Comparison of ENCODE assay signal across 8 cellular contexts in the genomic region with DNA sequence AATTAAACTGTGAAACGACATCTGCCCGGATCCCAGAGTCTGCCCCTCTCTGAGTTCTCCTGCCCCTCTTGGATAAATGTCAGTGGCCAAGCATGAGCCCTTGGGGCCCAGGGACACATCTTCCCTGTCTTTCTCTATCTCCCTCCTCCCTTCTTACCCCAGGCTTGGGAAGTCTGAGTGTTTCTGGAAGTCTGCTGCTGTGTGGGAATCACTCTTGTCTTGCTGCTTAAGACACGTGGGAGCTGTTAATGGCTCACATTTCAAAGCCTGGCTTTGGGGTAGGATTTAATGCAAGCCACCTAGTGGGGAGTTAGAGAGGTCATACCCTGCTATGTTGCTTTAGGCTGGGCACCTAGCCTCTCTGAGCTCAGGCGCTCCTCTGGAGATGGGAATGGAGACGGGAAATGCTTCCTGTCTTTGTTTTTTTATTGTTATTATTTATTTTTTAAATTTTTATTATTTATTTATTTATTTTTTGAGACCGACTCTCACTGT.
A peak's percentile ranks its signal among the peaks of the same experiment; 100 is the strongest.
DNase-seq lines count a peak whose midpoint lies in the region; ATAC-seq, FAIRE-seq and TF ChIP-seq lines count a peak whose summit lies in the region.

No MANE protein-coding gene starts in this region.

- no peak overlapping the region for H3K9ac ChIP-seq in astrocyte (ENCODE audit: low read length)

- H4K20me1 ChIP-seq in astrocyte (ENCODE audit: insufficient read depth, low read length), result peaks cover 81% of the 10 kb centered on the region

- peak overlapping the region; percentile 8 for H3K27ac Mint-ChIP-seq in astrocyte (ENCODE audit: unreplicated experiment)

- no peaks in the 10 kb centered on the region for H3K36me3 Mint-ChIP-seq in astrocyte (ENCODE audit: low read depth, unreplicated experiment)

- no peaks in the 10 kb centered on the region for H3K27me3 ChIP-seq in astrocyte (ENCODE audit: insufficient read depth, low read length)

- H3K9me3 Mint-ChIP-seq in astrocyte (ENCODE audit: unreplicated experiment), result no peaks in the 10 kb centered on the region

- H3K4me1 Mint-ChIP-seq in astrocyte (ENCODE audit: low read depth, unreplicated experiment), result peaks cover 27% of the 10 kb centered on the region

- H3K4me2 ChIP-seq in astrocyte (ENCODE audit: low read length), result peak overlapping the region; percentile 40

- no peak overlapping the region for H3K27ac ChIP-seq in astrocyte (ENCODE audit: low read depth, low read length)

- ATAC-seq in HG02885 (IDR thresholded peaks at IDR 0.05; ENCODE audit: poor library complexity, unreplicated experiment) (no peak), HG02571 (IDR thresholded peaks at IDR 0.05; ENCODE audit: unreplicated experiment) (no peak)

- H3K36me3 ChIP-seq in astrocyte (ENCODE audit: insufficient read depth, low read length), result no peaks in the 10 kb centered on the region

- TF ChIP-seq CTCF in GM12873 (IDR thresholded peaks at IDR 0.05; ENCODE audit: insufficient read depth, low read depth, low read length, missing control alignments) (peak; percentile 60), astrocyte (IDR thresholded peaks at IDR 0.05; ENCODE audit: insufficient read depth, low read depth, low read length) (peak; percentile 54)

- peaks cover 11% of the 10 kb centered on the region for H3K27me3 Mint-ChIP-seq in astrocyte (ENCODE audit: low read depth, unreplicated experiment)

- DNase-seq in CD1c-positive myeloid dendritic cell (ENCODE audit: extremely low spot score) (peak; percentile 60), NCI-H226 (peak; percentile 81), astrocyte (ENCODE audit: low read depth) (peak; percentile 84), islet precursor cell (peak; percentile 94), urothelium cell line (ENCODE audit: low spot score) (peak; percentile 76)

- H3K79me2 ChIP-seq in astrocyte (ENCODE audit: insufficient read depth, low read length), result no peaks in the 10 kb centered on the region

- peaks cover 52% of the 10 kb centered on the region for H3K4me1 ChIP-seq in astrocyte (ENCODE audit: insufficient read depth, low read length)

- no peak overlapping the region for H3K4me3 ChIP-seq in astrocyte (ENCODE audit: insufficient read depth, low read depth, low read length)

- H3K9me3 ChIP-seq in astrocyte (ENCODE audit: insufficient read depth, low read depth, low read length), result peaks cover 6% of the 10 kb centered on the region

- no peak for FAIRE-seq in astrocyte (lab: Jason Lieb, UNC)
- peak; percentile 44 for FAIRE-seq in urothelium cell line (lab: Jason Lieb, UNC)

- H3K4me3 Mint-ChIP-seq in astrocyte (ENCODE audit: unreplicated experiment), result peak overlapping the region; percentile 31

- no peak overlapping the region for H2AFZ ChIP-seq in astrocyte (ENCODE audit: low read depth, low read length)
